8 cellular contexts compared by ENCODE assay signal in genomic region chr20:62063981-62064787, GRCh38. TPM values are rescaled to one million over a fixed set of nuclear protein-coding genes. Genes with fewer than 3 reads are reported as not detected.
DNase-seq lines count a peak whose midpoint lies in the region; ATAC-seq, FAIRE-seq and TF ChIP-seq lines count a peak whose summit lies in the region.

No MANE protein-coding gene starts in this region.

- H3K4me3 ChIP-seq in PC-3 (ENCODE audit: low read length) (peak overlapping the region; percentile 71), endothelial cell of umbilical vein (replicated peaks in 1 of 3; ENCODE audit: insufficient read depth in 1 of 3, low read depth in 1 of 3, low read length in 3 of 3) (peak overlapping the region in 2 of 3 experiments; percentile 40 to 41)

- H3K79me2 ChIP-seq in PC-3 (ENCODE audit: low read length) (peaks cover 53% of the 10 kb centered on the region), endothelial cell of umbilical vein (ENCODE audit: control insufficient read depth, insufficient read depth, low read length) (peaks cover 50% of the 10 kb centered on the region)

- H3K4me1 ChIP-seq in PC-3 (ENCODE audit: insufficient read depth, low read length), result peaks cover 26% of the 10 kb centered on the region
- peaks cover 16% of the 10 kb centered on the region for H3K4me1 ChIP-seq in endothelial cell of umbilical vein (ENCODE audit: control insufficient read depth, extremely low read depth, insufficient read depth, low read length)

- POLR2A ChIA-PET in PC-3 (lab: Charles Lee; ENCODE audit: unreplicated experiment) (no interaction called here), endothelial cell of umbilical vein (lab: Charles Lee) (no interaction called here)

- H3K9ac ChIP-seq in PC-3 (ENCODE audit: low read length) (peak overlapping the region; percentile 3; the same call in 1 of the 2 replicates), endothelial cell of umbilical vein (replicated peaks; ENCODE audit: extremely low read depth, insufficient read depth, low read length) (no peak overlapping the region)

- H3K27me3 Mint-ChIP-seq in CD14-positive monocyte (ENCODE audit: low read depth in 3 of 3) (peaks cover 0 to 15% (median 4%) of the 10 kb centered on the region in 3 donors), natural killer cell (ENCODE audit: low read depth in 2 of 2) (no peaks in the 10 kb centered on the region)

- no peaks in the 10 kb centered on the region for H3K9me1 ChIP-seq in endothelial cell of umbilical vein (replicated peaks; ENCODE audit: control insufficient read depth, extremely low read depth, insufficient read depth, low read length)

- no peaks in the 10 kb centered on the region for H3F3A ChIP-seq in PC-3 (ENCODE audit: low read length, unreplicated experiment)

- peak; percentile 21 for FAIRE-seq in endothelial cell of umbilical vein (lab: Jason Lieb, UNC)

- peaks cover 53% of the 10 kb centered on the region for H3K4me1 Mint-ChIP-seq in CD14-positive monocyte
- H3K4me1 Mint-ChIP-seq in natural killer cell, result peaks cover 47 to 57% of the 10 kb centered on the region in 2 donors

- BruUV-seq in PC-3 (replicated peaks; lab: Mats Ljungman, UMichigan), result no TSS peak
- no TSS peak for BruUV-seq in endothelial cell of umbilical vein (replicated peaks; lab: Mats Ljungman, UMichigan)

- dilution Hi-C loops in endothelial cell of umbilical vein (cut with MboI; ENCODE audit: extremely low pct_ligation_motif_present, low sequenced_read_pairs), result no loop called here

- ATAC-seq in PC-3, result peak; percentile 36
- ATAC-seq in natural killer cell, result no peak
- no peak for ATAC-seq in HG03108 (IDR thresholded peaks at IDR 0.05; ENCODE audit: unreplicated experiment)

- TF ChIP-seq CTCF in CD14-positive monocyte (IDR thresholded peaks at IDR 0.05) (no peak), PC-3 (conservative IDR thresholded peaks at IDR 0.05; ENCODE audit: low read depth, low read length) (no peak), endothelial cell of umbilical vein (IDR thresholded peaks at IDR 0.05; ENCODE audit: extremely low read depth in 1 of 2, insufficient read depth in 1 of 2, low read depth in 1 of 2, low read length in 2 of 2) (no peak), natural killer cell (IDR thresholded peaks at IDR 0.05) (no peak), GM13976 (IDR thresholded peaks at IDR 0.05; ENCODE audit: borderline replicate concordance, control extremely low read depth, extremely low read depth, insufficient read depth, missing control alignments) (no peak)

- CTCF ChIA-PET in PC-3 (lab: Charles Lee) (no interaction called here), endothelial cell of umbilical vein (lab: Charles Lee) (interaction anchor here (1.0 to 1.6 kb wide), 3 partner anchors 38 to 71 kb away, joined by 4 to 7 read pairs (median 5); no protein-coding TSS in a partner anchor)

- H3K9me3 Mint-ChIP-seq in CD14-positive monocyte (no peaks in the 10 kb centered on the region), natural killer cell (no peaks in the 10 kb centered on the region)

- DNase-seq in CD14-positive monocyte (ENCODE audit: low spot score) (no peak), PC-3 (peak; percentile 38), endothelial cell of umbilical vein (ENCODE audit: low read depth, low spot score) (no peak), natural killer cell (no peak), NCI-H1417 treated with DMSO at 0.1 percent for 48 hours (lab: John Stamatoyannopoulos, UW) (no peak), erythroblast (lab: John Stamatoyannopoulos, UW) (no peak), GM13976 (ENCODE audit: low spot score) (no peak)

- in situ Hi-C loops in GM13976 (cut with MboI; ENCODE audit: low sequenced_read_pairs, unreplicated experiment), result no loop called here

- H3K9me3 ChIP-seq in PC-3 (ENCODE audit: low read length) (no peaks in the 10 kb centered on the region), endothelial cell of umbilical vein (replicated peaks; ENCODE audit: control insufficient read depth, insufficient read depth, low read length) (no peaks in the 10 kb centered on the region)

- intact Hi-C loops in CD14-positive monocyte (cut with micrococcal nuclease) (loop anchor here in 1 of 2 donors (10.0 kb wide), 1 partner anchor 171 kb away; the partner anchor contains the start of gene OSBPL2), PC-3 (cut with micrococcal nuclease) (loop anchor here (2.0 to 10.0 kb wide), 2 partner anchors 49 to 73 kb away; no protein-coding TSS in a partner anchor), endothelial cell of umbilical vein (cut with micrococcal nuclease) (loop anchor here (5.0 kb wide), 2 partner anchors 37 to 52 kb away; no protein-coding TSS in a partner anchor), natural killer cell (cut with micrococcal nuclease) (no loop called here)

- peaks cover 3 to 18% of the 10 kb centered on the region in 2 donors for H3K36me3 Mint-ChIP-seq in CD14-positive monocyte
- H3K36me3 Mint-ChIP-seq in natural killer cell, result no peaks in the 10 kb centered on the region

- no peak overlapping the region for H3K27ac Mint-ChIP-seq in CD14-positive monocyte
- H3K27ac Mint-ChIP-seq in natural killer cell, result peak overlapping the region in 1 of 2 donors; percentile 63

- H2AFZ ChIP-seq in PC-3 (ENCODE audit: low read length) (no peak overlapping the region), endothelial cell of umbilical vein (ENCODE audit: low read depth, low read length) (no peak overlapping the region)

- TF ChIP-seq POLR2A in endothelial cell of umbilical vein (IDR thresholded peaks at IDR 0.05; ENCODE audit: low read depth, low read length) (no peak), erythroblast (IDR thresholded peaks at IDR 0.05; ENCODE audit: low read length) (no peak)

- peak overlapping the region; percentile 64 to 75 for H3K4me3 Mint-ChIP-seq in CD14-positive monocyte
- H3K4me3 Mint-ChIP-seq in natural killer cell, result peak overlapping the region; percentile 77

- H3K4me2 ChIP-seq in PC-3 (ENCODE audit: low read length), result peak overlapping the region; percentile 91
- peak overlapping the region; percentile 10 for H3K4me2 ChIP-seq in endothelial cell of umbilical vein (ENCODE audit: insufficient read depth, low read length)

- no peaks in the 10 kb centered on the region for H3K9me2 ChIP-seq in PC-3 (replicated peaks; ENCODE audit: low read length)

- no peak overlapping the region for H3K27ac ChIP-seq in PC-3 (ENCODE audit: low read length)
- no peak overlapping the region for H3K27ac ChIP-seq in endothelial cell of umbilical vein (ENCODE audit: insufficient read depth, low read depth, low read length)

- H4K20me1 ChIP-seq in PC-3 (ENCODE audit: low read length) (peaks cover 45% of the 10 kb centered on the region), endothelial cell of umbilical vein (replicated peaks; ENCODE audit: control insufficient read depth, extremely low read depth, insufficient read depth, low read length) (no peaks in the 10 kb centered on the region)

- H3K36me3 ChIP-seq in PC-3 (ENCODE audit: low read depth, low read length), result no peaks in the 10 kb centered on the region
- H3K36me3 ChIP-seq in endothelial cell of umbilical vein (ENCODE audit: control insufficient read depth in 2 of 2, extremely low read depth in 1 of 2, insufficient read depth in 2 of 2, low read length in 2 of 2), result no peaks in the 10 kb centered on the region

- H3K27me3 ChIP-seq in PC-3 (ENCODE audit: low read length) (no peaks in the 10 kb centered on the region), endothelial cell of umbilical vein (ENCODE audit: control insufficient read depth in 2 of 2, insufficient read depth in 2 of 2, low read length in 2 of 2) (no peaks in the 10 kb centered on the region)

TF ChIP-seq in endothelial cell of umbilical vein, 7 proteins besides CTCF, POLR2A, EP300 and RAD21:
- TF ChIP-seq MAX (IDR thresholded peaks at IDR 0.05; ENCODE audit: insufficient read depth, insufficient read length), result no peak
- no peak for TF ChIP-seq FOS (IDR thresholded peaks at IDR 0.05; ENCODE audit: borderline replicate concordance, insufficient read depth, low read length)
- no peak for TF ChIP-seq MYC (IDR thresholded peaks at IDR 0.05; ENCODE audit: low read depth, low read length)
- no peak for TF ChIP-seq GATA2 (IDR thresholded peaks at IDR 0.05; ENCODE audit: insufficient read depth, insufficient read length, low read depth, low read length)

RNA-seq across cellular contexts. Expression of gene TAF4, which starts 1.5 kb away (rescaled TPM):
- polyA plus RNA-seq in CD14-positive monocyte (under 1 TPM; 0.48 to 0.99 TPM), endothelial cell of umbilical vein (5.8 and 6.1 TPM in 2 replicates)
- total RNA-seq in PC-3 (2014; rRNA removed) (9.6 and 15.1 TPM in 2 replicates), endothelial cell of umbilical vein (15.2 and 19.5 TPM in 2 replicates), natural killer cell (10 to 100 TPM; 30.0 to 35.1 (median 30.3) TPM)
- polyA plus RNA-seq in endothelial cell of umbilical vein (2011; cell fraction: cytosol; rRNA removed), result 4.3 and 5.8 TPM in 2 replicates
- 11.8 and 18.9 TPM in 2 replicates for polyA plus RNA-seq in endothelial cell of umbilical vein (2011; cell fraction: nucleus; rRNA removed)
- polyA plus RNA-seq in endothelial cell of umbilical vein (2012), result 12.6 and 18.5 TPM in 2 replicates
- 4.5 and 5.4 TPM in 2 replicates for polyA minus RNA-seq in endothelial cell of umbilical vein
- polyA minus RNA-seq in endothelial cell of umbilical vein (2011; cell fraction: cytosol; rRNA and poly(A)+ RNA removed), result 39.3 TPM
- polyA minus RNA-seq in endothelial cell of umbilical vein (2011; cell fraction: nucleus; rRNA and poly(A)+ RNA removed), result 6.8 and 9.2 TPM in 2 replicates

RNA-seq across cellular contexts. Expression of gene LSM14B, which starts 58.1 kb away (rescaled TPM):
- polyA plus RNA-seq in CD14-positive monocyte (1 to 10 TPM; 1.0 to 1.4 TPM), endothelial cell of umbilical vein (32.5 and 37.0 TPM in 2 replicates)
- total RNA-seq in PC-3 (2014; rRNA removed) (50.1 and 51.8 TPM in 2 replicates), endothelial cell of umbilical vein (31.1 and 34.0 TPM in 2 replicates), natural killer cell (10 to 100 TPM; 41.1 to 56.2 (median 47.3) TPM)
- polyA plus RNA-seq in endothelial cell of umbilical vein (2011; cell fraction: cytosol; rRNA removed), result 25.5 and 28.8 TPM in 2 replicates
- polyA plus RNA-seq in endothelial cell of umbilical vein (2011; cell fraction: nucleus; rRNA removed), result 29.2 and 29.5 TPM in 2 replicates
- polyA plus RNA-seq in endothelial cell of umbilical vein (2012), result 25.4 and 25.9 TPM in 2 replicates
- polyA minus RNA-seq in endothelial cell of umbilical vein, result 21.0 and 23.0 TPM in 2 replicates
- polyA minus RNA-seq in endothelial cell of umbilical vein (2011; cell fraction: cytosol; rRNA and poly(A)+ RNA removed), result 24.1 TPM
- 13.8 and 14.6 TPM in 2 replicates for polyA minus RNA-seq in endothelial cell of umbilical vein (2011; cell fraction: nucleus; rRNA and poly(A)+ RNA removed)
